In genomic region chr19:40646564-40647254, GRCh38 we compare ENCODE assay signal across 1 cellular context.
TF ChIP-seq lines count a peak whose summit lies in the region.

No MANE protein-coding gene starts in this region.

TF ChIP-seq in liver, 16 proteins besides CTCF, POLR2A, EP300 and RAD21 (continued from another document):
- TF ChIP-seq, protein P1, sequence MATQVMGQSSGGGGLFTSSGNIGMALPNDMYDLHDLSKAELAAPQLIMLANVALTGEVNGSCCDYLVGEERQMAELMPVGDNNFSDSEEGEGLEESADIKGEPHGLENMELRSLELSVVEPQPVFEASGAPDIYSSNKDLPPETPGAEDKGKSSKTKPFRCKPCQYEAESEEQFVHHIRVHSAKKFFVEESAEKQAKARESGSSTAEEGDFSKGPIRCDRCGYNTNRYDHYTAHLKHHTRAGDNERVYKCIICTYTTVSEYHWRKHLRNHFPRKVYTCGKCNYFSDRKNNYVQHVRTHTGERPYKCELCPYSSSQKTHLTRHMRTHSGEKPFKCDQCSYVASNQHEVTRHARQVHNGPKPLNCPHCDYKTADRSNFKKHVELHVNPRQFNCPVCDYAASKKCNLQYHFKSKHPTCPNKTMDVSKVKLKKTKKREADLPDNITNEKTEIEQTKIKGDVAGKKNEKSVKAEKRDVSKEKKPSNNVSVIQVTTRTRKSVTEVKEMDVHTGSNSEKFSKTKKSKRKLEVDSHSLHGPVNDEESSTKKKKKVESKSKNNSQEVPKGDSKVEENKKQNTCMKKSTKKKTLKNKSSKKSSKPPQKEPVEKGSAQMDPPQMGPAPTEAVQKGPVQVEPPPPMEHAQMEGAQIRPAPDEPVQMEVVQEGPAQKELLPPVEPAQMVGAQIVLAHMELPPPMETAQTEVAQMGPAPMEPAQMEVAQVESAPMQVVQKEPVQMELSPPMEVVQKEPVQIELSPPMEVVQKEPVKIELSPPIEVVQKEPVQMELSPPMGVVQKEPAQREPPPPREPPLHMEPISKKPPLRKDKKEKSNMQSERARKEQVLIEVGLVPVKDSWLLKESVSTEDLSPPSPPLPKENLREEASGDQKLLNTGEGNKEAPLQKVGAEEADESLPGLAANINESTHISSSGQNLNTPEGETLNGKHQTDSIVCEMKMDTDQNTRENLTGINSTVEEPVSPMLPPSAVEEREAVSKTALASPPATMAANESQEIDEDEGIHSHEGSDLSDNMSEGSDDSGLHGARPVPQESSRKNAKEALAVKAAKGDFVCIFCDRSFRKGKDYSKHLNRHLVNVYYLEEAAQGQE (IDR thresholded peaks at IDR 0.05): no peak
- TF ChIP-seq MAX (IDR thresholded peaks at IDR 0.05) (no peak), JUND (IDR thresholded peaks at IDR 0.05) (no peak), HNF4A (conservative IDR thresholded peaks at IDR 0.05) (no peak), YY1 (IDR thresholded peaks at IDR 0.05) (no peak)
TF ChIP-seq in liver: peak in this region for 0.
